ENCODE assay signal across 7 cellular contexts in genomic region chr7:106542550-106543220, GRCh38.
DNase-seq lines count a peak whose midpoint lies in the region; ATAC-seq, FAIRE-seq and TF ChIP-seq lines count a peak whose summit lies in the region.

No MANE protein-coding gene starts in this region.

- POLR2A ChIA-PET in GM10248 (lab: Yijun Ruan, JAX) = interaction anchor here (0.6 kb wide), 1 partner anchor 343 kb away, joined by 3 read pairs; no protein-coding TSS in a partner anchor

- H3K9me3 ChIP-seq in MG63 (no peaks in the 10 kb centered on the region), SJSA1 (replicated peaks) (no peaks in the 10 kb centered on the region), breast epithelium (no peaks in the 10 kb centered on the region), left lung (no peaks in the 10 kb centered on the region)

- H3K4me3 ChIP-seq in MG63 (no peak overlapping the region), SJSA1 (no peak overlapping the region), breast epithelium (no peak overlapping the region), left lung (no peak overlapping the region)

- intact Hi-C loops in breast epithelium (cut with DNase I; ENCODE audit: low total_unique reads) = no loop called here
- intact Hi-C loops in left lung (cut with DNase I) = loop anchor here in 1 of 2 donors (10.0 kb wide), 1 partner anchor 192 kb away; no protein-coding TSS in a partner anchor

- no peaks in the 10 kb centered on the region for H3K27me3 ChIP-seq in MG63
- H3K27me3 ChIP-seq in SJSA1 (replicated peaks) = no peaks in the 10 kb centered on the region
- no peaks in the 10 kb centered on the region for H3K27me3 ChIP-seq in breast epithelium
- no peaks in the 10 kb centered on the region for H3K27me3 ChIP-seq in left lung

- peaks cover 17% of the 10 kb centered on the region for H3K4me1 ChIP-seq in SJSA1 (replicated peaks)
- no peaks in the 10 kb centered on the region for H3K4me1 ChIP-seq in breast epithelium
- no peaks in the 10 kb centered on the region for H3K4me1 ChIP-seq in left lung

- TF ChIP-seq POLR2A in H54 (IDR thresholded peaks at IDR 0.05; ENCODE audit: low read depth, low read length) = no peak
- no peak for TF ChIP-seq POLR2A in breast epithelium (IDR thresholded peaks at IDR 0.05)

- H3K27ac ChIP-seq in SJSA1 = peak overlapping the region; percentile 44
- peak overlapping the region; percentile 73 to 90 for H3K27ac ChIP-seq in breast epithelium
- peak overlapping the region; percentile 23 to 48 for H3K27ac ChIP-seq in left lung

- peak; percentile 97 for ATAC-seq in left lung

- FAIRE-seq in H54 (lab: Jason Lieb, UNC) = peak; percentile 92

- peak; percentile 64 for DNase-seq in GM10248 (ENCODE audit: extremely low spot score)
- DNase-seq in H54 (ENCODE audit: insufficient read length, low spot score) = peak; percentile 45
- peak; percentile 52 for DNase-seq in MG63
- DNase-seq in SJSA1 (ENCODE audit: low read depth in 1 of 2, low spot score in 2 of 2) = peak; percentile 71 to 80
- DNase-seq in breast epithelium (ENCODE audit: low spot score in 2 of 2) = peak; percentile 54 to 63
- no peak for DNase-seq in left lung
- peak in 2 of 3 donors; percentile 33 to 37 for DNase-seq in stimulated activated CD4-positive, alpha-beta T cell treated with anti-CD3 and anti-CD28 coated beads, TNF-alpha, amount 100 ng/mL, for 48 hours (ENCODE audit: low read depth in 3 of 3)

- CTCF ChIA-PET in GM10248 (lab: Yijun Ruan, JAX) = interaction anchor here (0.6 to 6.7 kb wide), 37 partner anchors 9 to 610 kb away, joined by 3 to 69 read pairs (median 4); partner anchors contain the start of gene CCDC71L

- peak; percentile 41 for TF ChIP-seq CTCF in GM10248 (IDR thresholded peaks at IDR 0.05; ENCODE audit: control extremely low read depth, extremely low read depth, low read depth, missing control alignments)
- peak; percentile 83 to 87 (median 85) for TF ChIP-seq CTCF in breast epithelium (IDR thresholded peaks at IDR 0.05)
- peak; percentile 43 to 56 for TF ChIP-seq CTCF in left lung (IDR thresholded peaks at IDR 0.05)

- H3K36me3 ChIP-seq in MG63 = no peaks in the 10 kb centered on the region
- no peaks in the 10 kb centered on the region for H3K36me3 ChIP-seq in SJSA1
- no peaks in the 10 kb centered on the region for H3K36me3 ChIP-seq in breast epithelium
- H3K36me3 ChIP-seq in left lung = no peaks in the 10 kb centered on the region

Comparison
In these comparisons a context has a peak if more than half of its experiments do, and no peak if none do; other contexts are left out.
1. DNase-seq: peak in GM10248 (single experiment), H54 (single experiment), MG63 (single experiment), SJSA1 (2 of 2), breast epithelium (2 of 2) and stimulated activated CD4-positive, alpha-beta T cell treated with anti-CD3 and anti-CD28 coated beads, TNF-alpha, amount 100 ng/mL, for 48 hours (2 of 3); none in left lung (0 of 2).
2. Peak in every context shown above with its lines, with median percentiles within 50 percentile points of each other: CTCF ChIP-seq and H3K27ac ChIP-seq.